ENCODE assay signal across 1 cellular context in genomic region chr10:86664370-86665217, GRCh38.
TF ChIP-seq lines count a peak whose summit lies in the region.

No MANE protein-coding gene starts in this region.

TF ChIP-seq in IMR-90, 13 proteins besides CTCF, POLR2A, EP300 and RAD21 (continued from another document):
- no peak for TF ChIP-seq MAZ (IDR thresholded peaks at IDR 0.05; ENCODE audit: borderline replicate concordance, low read depth, low read length)
- no peak for TF ChIP-seq RFX5 (IDR thresholded peaks at IDR 0.05; ENCODE audit: low read depth, low read length)
- no peak for TF ChIP-seq RCOR1 (IDR thresholded peaks at IDR 0.05; ENCODE audit: insufficient replicate concordance, low read length)
- TF ChIP-seq CHD1 (IDR thresholded peaks at IDR 0.05; ENCODE audit: low read depth, low read length), result no peak
- no peak for TF ChIP-seq FOS (IDR thresholded peaks at IDR 0.05; ENCODE audit: low read depth, low read length)
- no peak for TF ChIP-seq USF2 (IDR thresholded peaks at IDR 0.05; ENCODE audit: low read depth, low read length)
- TF ChIP-seq BHLHE40 (IDR thresholded peaks at IDR 0.05; ENCODE audit: low read depth, low read length), result no peak
- no peak for TF ChIP-seq MXI1 (IDR thresholded peaks at IDR 0.05; ENCODE audit: borderline replicate concordance, low read depth, low read length)
- TF ChIP-seq CEBPB (IDR thresholded peaks at IDR 0.05; ENCODE audit: low read depth, low read length), result no peak
- no peak for TF ChIP-seq ELK1 (IDR thresholded peaks at IDR 0.05; ENCODE audit: borderline replicate concordance, low read depth, low read length)
